34 cellular contexts compared by ENCODE assay signal in genomic region chr2:30559544-30559943, GRCh38.
"Had no signal": no experiment of that assay in that cellular context is flagged by ENCODE, and none has a peak within 500 bp of the region (broad histone marks: within the 10 kb centered on the region; RNA-seq: fewer than 3 reads in every experiment).

No MANE protein-coding gene starts in this region.

- H3K4me3 ChIP-seq: MG63 had no signal

- H3K27me3 ChIP-seq: MG63 had no signal

- H3K4me2 ChIP-seq: KMS-11 had no signal

- DNase-seq: Karpas-422, Kasumi-1, MG63, MM.1S, MV-4-11, NCI-H1048, NCI-H1092, NCI-H1092 treated with DMSO at 0.1 percent for 48 hours, NCI-H1105, NCI-H1105 treated with DMSO at 0.1 percent for 48 hours, NCI-H1417, NCI-H1417 treated with DMSO at 0.1 percent for 48 hours, NCI-H1436, NCI-H1436 treated with DMSO at 0.1 percent for 48 hours, NCI-H146, NCI-H1694, NCI-H1694 treated with DMSO at 0.1 percent for 48 hours, NCI-H187, NCI-H187 treated with DMSO at 0.1 percent for 48 hours, NCI-H1930, NCI-H2029, NCI-H2029 treated with DMSO at 0.1 percent for 48 hours, NCI-H2081, NCI-H2081 treated with DMSO at 0.1 percent for 48 hours, NCI-H2107, NCI-H2171, NCI-H2171 treated with DMSO at 0.1 percent for 48 hours, NCI-H2227 treated with DMSO at 0.1 percent for 48 hours, NCI-H226, NCI-H345, NCI-H446, NCI-H446 treated with DMSO at 0.1 percent for 48 hours, NCI-H510A had no signal

- H3K27ac ChIP-seq: KMS-11 had no signal

- H3K9ac ChIP-seq: KMS-11 had no signal

- H3K9me3 ChIP-seq: MG63 had no signal

- H3K36me3 ChIP-seq: MG63 had no signal
